In genomic region chr12:27779416-27779815, GRCh38 we compare ENCODE assay signal across 9 cellular contexts. TPM values are rescaled to one million over a fixed set of nuclear protein-coding genes. Genes with fewer than 3 reads are reported as not detected.
DNase-seq lines count a peak whose midpoint lies in the region; ATAC-seq and TF ChIP-seq lines count a peak whose summit lies in the region.
"Had no signal": no experiment of that assay in that cellular context is flagged by ENCODE, and none has a peak within 500 bp of the region (broad histone marks: within the 10 kb centered on the region; RNA-seq: fewer than 3 reads in every experiment).

No MANE protein-coding gene starts in this region.

- H3K27me3 Mint-ChIP-seq in IgD-negative memory B cell, result no peaks in the 10 kb centered on the region
- H3K27me3 Mint-ChIP-seq in natural killer cell treated with Interleukin-12 subunit alpha and Interleukin-12 subunit beta and Interleukin-15 and Interleukin-18, amount 100 ng/mL, for 72 hours, result no peaks in the 10 kb centered on the region

- peak; percentile 14 for ATAC-seq in GM21528 (IDR thresholded peaks at IDR 0.05; ENCODE audit: low FRiP score, unreplicated experiment)
- no peak for ATAC-seq in natural killer cell treated with Interleukin-12 subunit alpha and Interleukin-12 subunit beta and Interleukin-15 and Interleukin-18, amount 100 ng/mL, for 72 hours
- no peak for ATAC-seq in GM18520 (IDR thresholded peaks at IDR 0.05; ENCODE audit: unreplicated experiment)

- no peak for TF ChIP-seq CTCF in epithelial cell of proximal tubule (conservative IDR thresholded peaks at IDR 0.05; ENCODE audit: low read depth, low read length)

- H3K4me1 Mint-ChIP-seq in IgD-negative memory B cell, result peaks cover 17 to 26% (median 25%) of the 10 kb centered on the region in 3 donors
- peaks cover 17 to 19% of the 10 kb centered on the region in 2 donors for H3K4me1 Mint-ChIP-seq in natural killer cell treated with Interleukin-12 subunit alpha and Interleukin-12 subunit beta and Interleukin-15 and Interleukin-18, amount 100 ng/mL, for 72 hours (ENCODE audit: low read depth in 2 of 2)

- DNase-seq in UCSD-AML1 (lab: John Stamatoyannopoulos, UW; ENCODE audit: unreplicated experiment) (peak; percentile 38), epithelial cell of proximal tubule (ENCODE audit: low read depth) (no peak), amniotic stem cell (lab: John Stamatoyannopoulos, UW) (no peak)
- DNase-seq in natural killer cell treated with Interleukin-12 subunit alpha and Interleukin-12 subunit beta and Interleukin-15 and Interleukin-18, amount 100 ng/mL, for 72 hours (ENCODE audit: low spot score), result no peak

- H3K4me3 ChIP-seq in GM08714 (ENCODE audit: low read length), result peak overlapping the region; percentile 77
- H3K4me3 ChIP-seq in epithelial cell of proximal tubule (ENCODE audit: low read depth, low read length), result peak overlapping the region; percentile 83

- H3K4me3 Mint-ChIP-seq in IgD-negative memory B cell, result peak overlapping the region; percentile 83 to 95 (median 90)
- H3K4me3 Mint-ChIP-seq in natural killer cell treated with Interleukin-12 subunit alpha and Interleukin-12 subunit beta and Interleukin-15 and Interleukin-18, amount 100 ng/mL, for 72 hours, result peak overlapping the region; percentile 87

- no peaks in the 10 kb centered on the region for H3K9me3 Mint-ChIP-seq in IgD-negative memory B cell
- no peaks in the 10 kb centered on the region for H3K9me3 Mint-ChIP-seq in natural killer cell treated with Interleukin-12 subunit alpha and Interleukin-12 subunit beta and Interleukin-15 and Interleukin-18, amount 100 ng/mL, for 72 hours

- H3K36me3 Mint-ChIP-seq in IgD-negative memory B cell, result peaks cover 6% of the 10 kb centered on the region
- peaks cover under 1% of the 10 kb centered on the region for H3K36me3 Mint-ChIP-seq in natural killer cell treated with Interleukin-12 subunit alpha and Interleukin-12 subunit beta and Interleukin-15 and Interleukin-18, amount 100 ng/mL, for 72 hours

- peak overlapping the region; percentile 1 to 91 (median 57) for H3K27ac Mint-ChIP-seq in IgD-negative memory B cell
- H3K27ac Mint-ChIP-seq in natural killer cell treated with Interleukin-12 subunit alpha and Interleukin-12 subunit beta and Interleukin-15 and Interleukin-18, amount 100 ng/mL, for 72 hours, result peak overlapping the region; percentile 69 to 85

RNA-seq across cellular contexts. Expression of gene KLHL42, which starts 0.6 kb away (rescaled TPM):
- polyA plus RNA-seq in IgD-negative memory B cell, result 12.8 TPM
- total RNA-seq in epithelial cell of proximal tubule, result 16.9 TPM in 2 replicates
- total RNA-seq in natural killer cell treated with Interleukin-12 subunit alpha and Interleukin-12 subunit beta and Interleukin-15 and Interleukin-18, amount 100 ng/mL, for 72 hours, result 10 to 100 TPM; 17.8 to 21.6 TPM

RNA-seq across cellular contexts. Expression of gene MANSC4, which starts 0.6 kb away (rescaled TPM):
- 0.45 TPM for polyA plus RNA-seq in IgD-negative memory B cell
- not detected in 2 replicates for total RNA-seq in epithelial cell of proximal tubule
- total RNA-seq in natural killer cell treated with Interleukin-12 subunit alpha and Interleukin-12 subunit beta and Interleukin-15 and Interleukin-18, amount 100 ng/mL, for 72 hours, result not detected
- total RNA-seq: glomerular endothelial cell had no signal
